16 cellular contexts compared by ENCODE assay signal in genomic region chr3:66443404-66443803, GRCh38. TPM values are rescaled to one million over a fixed set of nuclear protein-coding genes. Genes with fewer than 3 reads are reported as not detected.
DNase-seq lines count a peak whose midpoint lies in the region; ATAC-seq lines count a peak whose summit lies in the region.
"Had no signal": no experiment of that assay in that cellular context is flagged by ENCODE, and none has a peak within 500 bp of the region (broad histone marks: within the 10 kb centered on the region; RNA-seq: fewer than 3 reads in every experiment).

No MANE protein-coding gene starts in this region.

- no peak overlapping the region for H3K4me3 Mint-ChIP-seq in activated T-helper 17 cell treated with anti-CD3 and anti-CD28 coated beads, Interleukin-2, amount 50 U/mL, for 72 hours
- H3K4me3 Mint-ChIP-seq in T-helper 2 cell treated with Interferon-gamma antibody and Interleukin-4, amounts not matched to agents 5 μg/mL and 100 μg/mL, for 36 hours, result no peak overlapping the region
- H3K4me3 Mint-ChIP-seq: activated CD4-positive, alpha-beta memory T cell treated with anti-CD3 and anti-CD28 coated beads for 36 hours; memory B cell had no signal

- no peak overlapping the region for H3K9ac ChIP-seq in BLaER1 treated with 17β-estradiol and CSF1 and Interleukin-3, amounts not matched to agents 10 nM and 100 nM
- no peak overlapping the region for H3K9ac ChIP-seq in skeletal muscle tissue (ENCODE audit: low read depth in 1 of 3, low read length in 3 of 3)

- no peaks in the 10 kb centered on the region for H3K27me3 Mint-ChIP-seq in activated T-helper 17 cell treated with anti-CD3 and anti-CD28 coated beads, Interleukin-2, amount 50 U/mL, for 72 hours
- no peaks in the 10 kb centered on the region for H3K27me3 Mint-ChIP-seq in T-helper 2 cell treated with Interferon-gamma antibody and Interleukin-4, amounts not matched to agents 5 μg/mL and 100 μg/mL, for 36 hours (ENCODE audit: low read depth)
- H3K27me3 Mint-ChIP-seq: activated CD4-positive, alpha-beta memory T cell treated with anti-CD3 and anti-CD28 coated beads for 36 hours; memory B cell had no signal

- peaks cover 0 to 67% (median 24%) of the 10 kb centered on the region in 11 experiments; a peak in 13 of 22 replicates for H3K36me3 ChIP-seq in BLaER1 treated with 17β-estradiol and CSF1 and Interleukin-3, amounts not matched to agents 10 nM and 100 nM
- peaks cover 0 to under 1% (median 0%) of the 10 kb centered on the region in 3 donors for H3K36me3 ChIP-seq in skeletal muscle tissue (ENCODE audit: control insufficient read depth in 3 of 3, insufficient read depth in 3 of 3, low read length in 3 of 3)

- H3K4me2 ChIP-seq in BLaER1 treated with 17β-estradiol and CSF1 and Interleukin-3, amounts not matched to agents 10 nM and 100 nM, result peak overlapping the region; percentile 35 to 68 (median 53)

- H3K27ac ChIP-seq in BLaER1 treated with 17β-estradiol and CSF1 and Interleukin-3, amounts not matched to agents 10 nM and 100 nM, result peak overlapping the region in 2 of 11 experiments; percentile 27 to 35; a peak in 1 of 22 replicates
- H3K27ac ChIP-seq in skeletal muscle tissue (ENCODE audit: low read depth, low read length), result peak overlapping the region; percentile 86

- DNase-seq in iPS-NIHi11 (ENCODE audit: low spot score) (peak; percentile 27), DMS 273 treated with DMSO at 0.1 percent for 48 hours (lab: John Stamatoyannopoulos, UW) (no peak), A172 (ENCODE audit: low spot score) (no peak), NCI-H1436 treated with DMSO at 0.1 percent for 48 hours (lab: John Stamatoyannopoulos, UW) (no peak)
- DNase-seq in T-helper 2 cell treated with Interferon-gamma antibody and Interleukin-4, amounts not matched to agents 5 μg/mL and 100 μg/mL, for 36 hours (ENCODE audit: low spot score), result no peak
- DNase-seq: activated CD4-positive, alpha-beta memory T cell treated with anti-CD3 and anti-CD28 coated beads for 36 hours; effector CD8-positive, alpha-beta T cell; NCI-H1930; NCI-H524 treated with DMSO at 0.1 percent for 48 hours; PC-3; stimulated activated CD4-positive, alpha-beta T cell treated with anti-CD3 and anti-CD28 coated beads, Interleukin-12 subunit alpha, Interleukin-12 subunit beta, amount 100 ng/mL, for 4 hours had no signal

- H3K4me1 ChIP-seq in BLaER1 treated with 17β-estradiol and CSF1 and Interleukin-3, amounts not matched to agents 10 nM and 100 nM, result peaks cover 50 to 92% (median 82%) of the 10 kb centered on the region in 10 experiments
- H3K4me1 ChIP-seq in skeletal muscle tissue (ENCODE audit: control insufficient read depth in 3 of 3, insufficient read depth in 3 of 3, low read length in 3 of 3), result peaks cover 50 to 61% (median 51%) of the 10 kb centered on the region in 3 donors

- peaks cover 84% of the 10 kb centered on the region for H3K36me3 Mint-ChIP-seq in activated T-helper 17 cell treated with anti-CD3 and anti-CD28 coated beads, Interleukin-2, amount 50 U/mL, for 72 hours (ENCODE audit: low read depth)
- peaks cover 11% of the 10 kb centered on the region for H3K36me3 Mint-ChIP-seq in T-helper 2 cell treated with Interferon-gamma antibody and Interleukin-4, amounts not matched to agents 5 μg/mL and 100 μg/mL, for 36 hours (ENCODE audit: low read depth)
- H3K36me3 Mint-ChIP-seq: memory B cell had no signal

- H3K27me3 ChIP-seq in BLaER1 treated with 17β-estradiol and CSF1 and Interleukin-3, amounts not matched to agents 10 nM and 100 nM, result no peaks in the 10 kb centered on the region
- no peaks in the 10 kb centered on the region for H3K27me3 ChIP-seq in skeletal muscle tissue (ENCODE audit: control insufficient read depth in 3 of 3, insufficient read depth in 3 of 3, low read length in 3 of 3)

- H3K4me3 ChIP-seq in BLaER1 treated with 17β-estradiol and CSF1 and Interleukin-3, amounts not matched to agents 10 nM and 100 nM, result no peak overlapping the region
- no peak overlapping the region for H3K4me3 ChIP-seq in skeletal muscle tissue (ENCODE audit: low read length in 3 of 3)

- H3K9me3 ChIP-seq in BLaER1 treated with 17β-estradiol and CSF1 and Interleukin-3, amounts not matched to agents 10 nM and 100 nM (replicated peaks in 1 of 11), result no peaks in the 10 kb centered on the region
- H3K9me3 ChIP-seq in skeletal muscle tissue (ENCODE audit: control insufficient read depth in 3 of 3, low read length in 3 of 3), result no peaks in the 10 kb centered on the region

- ATAC-seq in activated T-helper 17 cell treated with anti-CD3 and anti-CD28 coated beads, Interleukin-2, amount 50 U/mL, for 72 hours (replicated peaks), result no peak
- ATAC-seq: PC-3, SK-N-SH treated with all-trans-retinoic acid at 6 μM for 48 hours had no signal

- H3K9me3 Mint-ChIP-seq in activated T-helper 17 cell treated with anti-CD3 and anti-CD28 coated beads, Interleukin-2, amount 50 U/mL, for 72 hours, result no peaks in the 10 kb centered on the region
- H3K9me3 Mint-ChIP-seq in T-helper 2 cell treated with Interferon-gamma antibody and Interleukin-4, amounts not matched to agents 5 μg/mL and 100 μg/mL, for 36 hours, result no peaks in the 10 kb centered on the region
- H3K9me3 Mint-ChIP-seq: activated CD4-positive, alpha-beta memory T cell treated with anti-CD3 and anti-CD28 coated beads for 36 hours; memory B cell had no signal

- peaks cover 27% of the 10 kb centered on the region for H3K4me1 Mint-ChIP-seq in activated T-helper 17 cell treated with anti-CD3 and anti-CD28 coated beads, Interleukin-2, amount 50 U/mL, for 72 hours
- peaks cover 25% of the 10 kb centered on the region for H3K4me1 Mint-ChIP-seq in T-helper 2 cell treated with Interferon-gamma antibody and Interleukin-4, amounts not matched to agents 5 μg/mL and 100 μg/mL, for 36 hours (ENCODE audit: low read depth)

- peaks cover 0 to 74% (median 6%) of the 10 kb centered on the region in 11 experiments; a peak in 6 of 22 replicates for H4K20me1 ChIP-seq in BLaER1 treated with 17β-estradiol and CSF1 and Interleukin-3, amounts not matched to agents 10 nM and 100 nM

- peak overlapping the region; percentile 28 for H3K27ac Mint-ChIP-seq in activated T-helper 17 cell treated with anti-CD3 and anti-CD28 coated beads, Interleukin-2, amount 50 U/mL, for 72 hours
- H3K27ac Mint-ChIP-seq in T-helper 2 cell treated with Interferon-gamma antibody and Interleukin-4, amounts not matched to agents 5 μg/mL and 100 μg/mL, for 36 hours, result no peak overlapping the region
- H3K27ac Mint-ChIP-seq: activated CD4-positive, alpha-beta memory T cell treated with anti-CD3 and anti-CD28 coated beads for 36 hours; memory B cell had no signal

RNA-seq across cellular contexts. Expression of gene LRIG1, which starts 57.4 kb away (rescaled TPM):
- total RNA-seq in activated T-helper 17 cell treated with anti-CD3 and anti-CD28 coated beads, Interleukin-2, amount 50 U/mL, for 72 hours, result 10 to 100 TPM; 43.3 to 54.1 TPM
- 135 TPM for total RNA-seq in skeletal muscle tissue
- total RNA-seq in A172 (2014; rRNA removed; shearing (Covaris generic)), result 26.7 and 32.0 TPM in 2 replicates
